1 cellular context compared by ENCODE assay signal in the genomic region with DNA sequence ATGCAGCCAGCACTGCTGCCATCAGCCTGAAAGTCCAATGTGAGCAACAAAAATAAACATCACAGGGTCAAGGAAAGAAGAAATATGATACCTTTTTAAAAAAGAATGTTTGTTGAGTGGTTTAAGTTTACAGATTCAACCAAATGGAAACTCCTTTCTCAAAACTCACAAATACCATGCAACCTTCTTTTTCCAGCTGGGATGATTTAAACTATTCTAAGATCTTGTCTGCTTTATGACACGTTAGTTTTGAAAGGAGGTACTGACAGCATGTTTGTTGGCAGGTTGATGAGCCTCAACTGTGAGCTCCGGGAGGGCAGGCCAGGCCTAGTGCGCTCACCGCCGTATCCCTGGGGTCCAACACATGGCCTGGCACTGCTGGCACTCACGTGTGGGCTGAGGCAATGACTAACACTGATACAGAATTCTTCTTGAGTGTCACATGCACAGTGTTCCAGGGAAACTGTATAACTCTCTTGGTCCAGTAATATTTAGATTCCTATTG.
A peak's percentile ranks its signal among the peaks of the same experiment; 100 is the strongest.
TF ChIP-seq lines count a peak whose summit lies in the region.

No MANE protein-coding gene starts in this region.

TF ChIP-seq in HEK293, 187 proteins besides CTCF, POLR2A, EP300 and RAD21 (continued from another document):
- TF ChIP-seq, protein P1, sequence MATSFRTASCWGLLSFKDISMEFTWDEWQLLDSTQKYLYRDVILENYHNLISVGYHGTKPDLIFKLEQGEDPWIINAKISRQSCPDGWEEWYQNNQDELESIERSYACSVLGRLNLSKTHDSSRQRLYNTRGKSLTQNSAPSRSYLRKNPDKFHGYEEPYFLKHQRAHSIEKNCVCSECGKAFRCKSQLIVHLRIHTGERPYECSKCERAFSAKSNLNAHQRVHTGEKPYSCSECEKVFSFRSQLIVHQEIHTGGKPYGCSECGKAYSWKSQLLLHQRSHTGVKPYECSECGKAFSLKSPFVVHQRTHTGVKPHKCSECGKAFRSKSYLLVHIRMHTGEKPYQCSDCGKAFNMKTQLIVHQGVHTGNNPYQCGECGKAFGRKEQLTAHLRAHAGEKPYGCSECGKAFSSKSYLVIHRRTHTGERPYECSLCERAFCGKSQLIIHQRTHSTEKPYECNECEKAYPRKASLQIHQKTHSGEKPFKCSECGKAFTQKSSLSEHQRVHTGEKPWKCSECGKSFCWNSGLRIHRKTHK (tag by site-specific recombination; IDR thresholded peaks at IDR 0.05) = peak; percentile 70; the same call in 1 of the 2 replicates
- TF ChIP-seq PRDM10 (tag by site-specific recombination; IDR thresholded peaks at IDR 0.05) (peak; percentile 44; the same call in 1 of the 2 replicates), ZNF391 (tag by site-specific recombination; IDR thresholded peaks at IDR 0.05; ENCODE audit: borderline replicate concordance, low read depth) (peak; percentile 27; the same call in 1 of the 2 replicates), ZNF518A (tag by site-specific recombination; conservative IDR thresholded peaks at IDR 0.05; ENCODE audit: low read depth) (peak; percentile 19; the same call in 1 of the 2 replicates), GFI1B (tag by site-specific recombination; IDR thresholded peaks at IDR 0.05) (peak; percentile 33; the same call in 1 of the 2 replicates), ZNF184 (tag by site-specific recombination; IDR thresholded peaks at IDR 0.05) (0 out of 2 replicates have a peak, but pooled peaks have one; percentile 12), ZNF560 (tag by site-specific recombination; IDR thresholded peaks at IDR 0.05; ENCODE audit: borderline replicate concordance) (no peak), OSR2 (tag by site-specific recombination; IDR thresholded peaks at IDR 0.05) (peak; percentile 46; the same call in 1 of the 2 replicates), ZNF133 (tag by site-specific recombination; IDR thresholded peaks at IDR 0.05) (peak; percentile 85), SP7 (tag by site-specific recombination; IDR thresholded peaks at IDR 0.05) (peak; percentile 49), ZFP69B (tag by site-specific recombination; IDR thresholded peaks at IDR 0.05) (peak; percentile 19; the same call in 1 of the 2 replicates), ZNF473 (tag by site-specific recombination; IDR thresholded peaks at IDR 0.05) (no peak), ZNF335 (tag by site-specific recombination; conservative IDR thresholded peaks at IDR 0.05) (peak; percentile 55), TSHZ1 (tag by site-specific recombination; IDR thresholded peaks at IDR 0.05; ENCODE audit: borderline replicate concordance) (0 out of 2 replicates have a peak, but pooled peaks have one; percentile 53), ZNF555 (tag by site-specific recombination; conservative IDR thresholded peaks at IDR 0.05) (no peak), KLF8 (tag by site-specific recombination; IDR thresholded peaks at IDR 0.05) (no peak), ZEB2 (tag by site-specific recombination; IDR thresholded peaks at IDR 0.05) (peak; percentile 57; the same call in 1 of the 2 replicates), ZNF571 (tag by site-specific recombination; IDR thresholded peaks at IDR 0.05) (no peak), ZNF501 (tag by site-specific recombination; IDR thresholded peaks at IDR 0.05) (no peak), ZNF629 (tag by site-specific recombination; IDR thresholded peaks at IDR 0.05) (peak; percentile 67), ZIC2 (tag by site-specific recombination; IDR thresholded peaks at IDR 0.05) (peak; percentile 88), ZNF366 (tag by site-specific recombination; conservative IDR thresholded peaks at IDR 0.05) (peak; percentile 75), ZBTB7A (tag by site-specific recombination; IDR thresholded peaks at IDR 0.05; ENCODE audit: low read depth) (no peak), ZNF561 (tag by site-specific recombination; IDR thresholded peaks at IDR 0.05; ENCODE audit: borderline replicate concordance) (peak; percentile 53; the same call in 1 of the 2 replicates), GLIS2 (tag by site-specific recombination; IDR thresholded peaks at IDR 0.05) (peak; percentile 69)
- TF ChIP-seq, protein P2, sequence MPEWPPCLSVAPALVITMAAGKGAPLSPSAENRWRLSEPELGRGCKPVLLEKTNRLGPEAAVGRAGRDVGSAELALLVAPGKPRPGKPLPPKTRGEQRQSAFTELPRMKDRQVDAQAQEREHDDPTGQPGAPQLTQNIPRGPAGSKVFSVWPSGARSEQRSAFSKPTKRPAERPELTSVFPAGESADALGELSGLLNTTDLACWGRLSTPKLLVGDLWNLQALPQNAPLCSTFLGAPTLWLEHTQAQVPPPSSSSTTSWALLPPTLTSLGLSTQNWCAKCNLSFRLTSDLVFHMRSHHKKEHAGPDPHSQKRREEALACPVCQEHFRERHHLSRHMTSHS (tag by site-specific recombination; IDR thresholded peaks at IDR 0.05) = no peak
- TF ChIP-seq, protein P3, sequence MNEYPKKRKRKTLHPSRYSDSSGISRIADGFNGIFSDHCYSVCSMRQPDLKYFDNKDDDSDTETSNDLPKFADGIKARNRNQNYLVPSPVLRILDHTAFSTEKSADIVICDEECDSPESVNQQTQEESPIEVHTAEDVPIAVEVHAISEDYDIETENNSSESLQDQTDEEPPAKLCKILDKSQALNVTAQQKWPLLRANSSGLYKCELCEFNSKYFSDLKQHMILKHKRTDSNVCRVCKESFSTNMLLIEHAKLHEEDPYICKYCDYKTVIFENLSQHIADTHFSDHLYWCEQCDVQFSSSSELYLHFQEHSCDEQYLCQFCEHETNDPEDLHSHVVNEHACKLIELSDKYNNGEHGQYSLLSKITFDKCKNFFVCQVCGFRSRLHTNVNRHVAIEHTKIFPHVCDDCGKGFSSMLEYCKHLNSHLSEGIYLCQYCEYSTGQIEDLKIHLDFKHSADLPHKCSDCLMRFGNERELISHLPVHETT (tag by site-specific recombination; IDR thresholded peaks at IDR 0.05) = 0 out of 2 replicates have a peak, but pooled peaks have one; percentile 15
